In the genomic region with DNA sequence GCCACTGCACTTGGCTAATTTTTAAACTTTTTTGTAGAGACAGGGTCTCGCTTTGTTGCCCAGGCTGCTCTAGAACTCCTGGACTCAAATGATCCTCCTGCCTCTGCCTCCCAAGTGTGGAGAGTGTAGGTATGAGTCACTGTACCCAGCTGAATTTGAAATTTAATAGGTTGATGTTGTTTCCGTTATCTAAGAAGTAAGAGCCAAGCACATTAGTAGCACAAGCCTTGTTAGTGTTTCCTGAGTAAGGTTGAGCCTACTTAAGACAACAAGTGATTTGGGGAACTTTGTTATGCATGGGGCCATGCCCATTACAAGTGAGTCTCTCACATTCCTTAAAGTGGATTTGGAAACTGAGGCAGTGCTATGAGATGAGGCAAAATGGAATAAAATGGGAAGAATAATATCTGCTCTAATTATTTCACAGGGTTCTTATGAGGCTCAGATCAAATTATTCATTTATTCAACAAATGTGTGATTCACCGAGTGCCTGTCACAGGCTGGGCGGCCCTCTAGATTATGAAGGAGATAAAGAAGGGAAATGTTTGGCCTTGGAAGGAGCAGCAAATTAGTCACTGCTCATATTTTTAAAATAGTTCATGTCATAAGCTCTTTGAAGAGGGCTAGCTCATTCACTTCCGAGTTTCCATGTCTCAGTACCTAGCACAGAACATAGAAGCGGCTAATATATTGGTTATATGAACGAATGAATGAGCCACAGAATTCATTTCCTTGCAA, we compare ENCODE assay signal across 7 cellular contexts.
DNase-seq lines count a peak whose midpoint lies in the region; TF ChIP-seq lines count a peak whose summit lies in the region.

No MANE protein-coding gene starts in this region.

- CTCF ChIA-PET in RWPE1 (lab: Yijun Ruan, JAX): interaction anchor here (0.6 to 0.7 kb wide), 2 partner anchors 256 to 350 kb away, joined by 3 to 4 read pairs; no protein-coding TSS in a partner anchor

- DNase-seq in ELR (ENCODE audit: low read depth) (peak; percentile 63), RWPE1 (ENCODE audit: low spot score) (peak; percentile 8), dermis blood vessel endothelial cell (peak; percentile 87), sigmoid colon (peak; percentile 62), NCI-H187 treated with DMSO at 0.1 percent for 48 hours (lab: John Stamatoyannopoulos, UW) (no peak), HPDE6-E6E7 (ENCODE audit: extremely low spot score) (no peak), GM13977 (ENCODE audit: low spot score) (no peak)

- no peaks in the 10 kb centered on the region for H3K9me3 ChIP-seq in sigmoid colon

- no peak for TF ChIP-seq EP300 in sigmoid colon (IDR thresholded peaks at IDR 0.05)

- no peaks in the 10 kb centered on the region for H3K36me3 ChIP-seq in sigmoid colon

- TF ChIP-seq POLR2A in sigmoid colon (IDR thresholded peaks at IDR 0.05): no peak

- H3K27me3 ChIP-seq in sigmoid colon: no peaks in the 10 kb centered on the region

- peaks cover 0 to 24% (median 0%) of the 10 kb centered on the region in 4 donors for H3K4me1 ChIP-seq in sigmoid colon

- 85 to 95% methylated on average over 7 of the region's 7 CpGs for WGBS in sigmoid colon, 2 donors

- H3K27ac ChIP-seq in RWPE1 (no peak overlapping the region), sigmoid colon (peak overlapping the region in 3 of 4 donors; percentile 39 to 65 (median 49))

- TF ChIP-seq CTCF in RWPE1 (conservative IDR thresholded peaks at IDR 0.05; ENCODE audit: low read depth) (no peak), sigmoid colon (IDR thresholded peaks at IDR 0.05) (no peak), GM13977 (IDR thresholded peaks at IDR 0.05; ENCODE audit: extremely low read depth, insufficient read depth, missing control alignments) (no peak)

- intact Hi-C loops in sigmoid colon (cut with DNase I): no loop called here

- POLR2A ChIA-PET in RWPE1 (lab: Yijun Ruan, JAX; ENCODE audit: low non-redundant PET): no interaction called here

- H3K4me3 ChIP-seq in sigmoid colon: no peak overlapping the region

- in situ Hi-C loops in GM13977 (cut with MboI; ENCODE audit: low pct_unique_long_range_greater_than_20kb, low sequenced_read_pairs, unreplicated experiment): no loop called here

Comparison
In these comparisons a context has a peak if more than half of its experiments do, and no peak if none do; other contexts are left out.
1. DNase-seq: peak in ELR (single experiment), RWPE1 (single experiment), dermis blood vessel endothelial cell (single experiment) and sigmoid colon (single experiment); none in NCI-H187 treated with DMSO at 0.1 percent for 48 hours (single experiment), HPDE6-E6E7 (single experiment) and GM13977 (single experiment).